In genomic region chr3:101676219-101676764, GRCh38 we compare ENCODE assay signal across 8 cellular contexts. TPM values are rescaled to one million over a fixed set of nuclear protein-coding genes. Genes with fewer than 3 reads are reported as not detected.
DNase-seq lines count a peak whose midpoint lies in the region; ATAC-seq and TF ChIP-seq lines count a peak whose summit lies in the region.

No MANE protein-coding gene starts in this region.

- peak; percentile 29 for TF ChIP-seq CTCF in endodermal cell (conservative IDR thresholded peaks at IDR 0.05)

- peak; percentile 78 for ATAC-seq in GM19438 (IDR thresholded peaks at IDR 0.05; ENCODE audit: low read depth, unreplicated experiment)
- ATAC-seq in HG03575 (IDR thresholded peaks at IDR 0.05; ENCODE audit: extremely low read depth, insufficient number of reproducible peaks, low FRiP score, unreplicated experiment), result peak; percentile 40

- WGBS in endodermal cell (ENCODE audit: insufficient coverage in 1 of 2, insufficient read length in 1 of 2), 2 experiments, result 0% methylated on average over 22 to 57 of the region's 57 CpGs

- no peaks in the 10 kb centered on the region for H3K27me3 Mint-ChIP-seq in activated CD4-positive, alpha-beta memory T cell treated with anti-CD3 and anti-CD28 coated beads for 36 hours
- H3K27me3 Mint-ChIP-seq in endodermal cell (ENCODE audit: insufficient read depth), result no peaks in the 10 kb centered on the region

- CTCF ChIA-PET in activated CD4-positive, alpha-beta memory T cell treated with anti-CD3 and anti-CD28 coated beads for 36 hours (lab: Charles Lee), result interaction anchor here (0.6 to 3.1 kb wide), 8 partner anchors 9 to 429 kb away, joined by 3 to 18 read pairs (median 3); partner anchors contain the start of genes CEP97, PCNP and RPL24

- H3K4me1 ChIP-seq in endodermal cell (ENCODE audit: control insufficient read depth, insufficient read depth, low read length) (peaks cover 3% of the 10 kb centered on the region), mucosa of rectum (ENCODE audit: control insufficient read depth in 2 of 2, insufficient read depth in 2 of 2, low read length in 2 of 2) (peaks cover 7 to 15% of the 10 kb centered on the region in 2 donors)

- H3K36me3 ChIP-seq in endodermal cell (ENCODE audit: control insufficient read depth, insufficient read depth, low read length) (peaks cover 28% of the 10 kb centered on the region), mucosa of rectum (ENCODE audit: control insufficient read depth in 2 of 2, insufficient read depth in 2 of 2, low read length in 2 of 2) (peaks cover 11 to 15% of the 10 kb centered on the region in 2 donors)

- no peaks in the 10 kb centered on the region for H3K9me3 ChIP-seq in endodermal cell (ENCODE audit: control insufficient read depth, low read length)
- H3K9me3 ChIP-seq in mucosa of rectum (ENCODE audit: control insufficient read depth in 2 of 2, low read length in 2 of 2), result no peaks in the 10 kb centered on the region

- H3K4me3 ChIP-seq in endodermal cell (ENCODE audit: low read length), result peak overlapping the region; percentile 89
- H3K4me3 ChIP-seq in mucosa of rectum (ENCODE audit: low read length in 2 of 2), result peak overlapping the region; percentile 92 to 99

- H3K9me3 Mint-ChIP-seq in activated CD4-positive, alpha-beta memory T cell treated with anti-CD3 and anti-CD28 coated beads for 36 hours, result no peaks in the 10 kb centered on the region
- H3K9me3 Mint-ChIP-seq in endodermal cell, result no peaks in the 10 kb centered on the region

- intact Hi-C loops in activated CD4-positive, alpha-beta memory T cell treated with anti-CD3 and anti-CD28 coated beads for 36 hours (cut with micrococcal nuclease), result loop anchor here (1.0 to 5.0 kb wide), 5 partner anchors 15 to 1275 kb away; partner anchors contain the start of genes LNP1, TFG and TOMM70

- peak overlapping the region; percentile 90 for H3K9ac ChIP-seq in endodermal cell (ENCODE audit: extremely low read depth, low read length, poor library complexity, severe bottlenecking)
- peak overlapping the region; percentile 91 to 96 for H3K9ac ChIP-seq in mucosa of rectum (ENCODE audit: low read depth in 1 of 2, low read length in 2 of 2)

- DNase-seq in Ammon's horn (ENCODE audit: low spot score), result peak; percentile 90
- DNase-seq in activated CD4-positive, alpha-beta memory T cell treated with anti-CD3 and anti-CD28 coated beads for 36 hours, result peak; percentile 97
- peak; percentile 98 for DNase-seq in endodermal cell
- DNase-seq in stimulated activated CD8-positive, alpha-beta memory T cell treated with anti-CD3 and anti-CD28 coated beads, Interleukin-7, amount 100 ng/mL, for 1 hour (ENCODE audit: low read depth in 2 of 2), result peak; percentile 86 to 88
- no peak for DNase-seq in DMS 273 treated with DMSO at 0.1 percent for 48 hours (lab: John Stamatoyannopoulos, UW)

- POLR2A ChIA-PET in activated CD4-positive, alpha-beta memory T cell treated with anti-CD3 and anti-CD28 coated beads for 36 hours (lab: Charles Lee), result interaction anchor here (0.7 to 4.4 kb wide), 13 partner anchors 10 to 173 kb away, joined by 3 to 48 read pairs (median 6); partner anchors contain the start of genes CEP97, NFKBIZ, NXPE3 and PCNP

- H3K4me1 Mint-ChIP-seq in activated CD4-positive, alpha-beta memory T cell treated with anti-CD3 and anti-CD28 coated beads for 36 hours (ENCODE audit: low read depth), result peaks cover 55% of the 10 kb centered on the region
- peaks cover 5% of the 10 kb centered on the region for H3K4me1 Mint-ChIP-seq in endodermal cell

- H3K27ac Mint-ChIP-seq in activated CD4-positive, alpha-beta memory T cell treated with anti-CD3 and anti-CD28 coated beads for 36 hours, result peak overlapping the region; percentile 91
- peak overlapping the region; percentile 97 for H3K27ac Mint-ChIP-seq in endodermal cell

- H3K27me3 ChIP-seq in endodermal cell (ENCODE audit: control insufficient read depth, insufficient read depth, low read length, poor library complexity, severe bottlenecking), result no peaks in the 10 kb centered on the region
- no peaks in the 10 kb centered on the region for H3K27me3 ChIP-seq in mucosa of rectum (ENCODE audit: control insufficient read depth in 2 of 2, insufficient read depth in 2 of 2, low read length in 2 of 2)

- H3K27ac ChIP-seq in endodermal cell (ENCODE audit: low read depth, low read length) (peak overlapping the region; percentile 82), mucosa of rectum (ENCODE audit: low read depth in 2 of 2, low read length in 2 of 2) (peak overlapping the region; percentile 99 to 100)

- H3K4me3 Mint-ChIP-seq in activated CD4-positive, alpha-beta memory T cell treated with anti-CD3 and anti-CD28 coated beads for 36 hours, result peak overlapping the region; percentile 93
- H3K4me3 Mint-ChIP-seq in endodermal cell, result peak overlapping the region; percentile 97

- H3K36me3 Mint-ChIP-seq in activated CD4-positive, alpha-beta memory T cell treated with anti-CD3 and anti-CD28 coated beads for 36 hours, result peaks cover 24% of the 10 kb centered on the region
- H3K36me3 Mint-ChIP-seq in endodermal cell (ENCODE audit: low read depth), result peaks cover 32% of the 10 kb centered on the region

RNA-seq across cellular contexts. Expression of gene ZBTB11, which starts 0.6 kb away (rescaled TPM):
- 10 to 100 TPM; 28.0 to 30.3 TPM for total RNA-seq in activated CD4-positive, alpha-beta memory T cell treated with anti-CD3 and anti-CD28 coated beads for 36 hours
- 10 to 100 TPM; 16.8 to 20.9 TPM for total RNA-seq in endodermal cell
- polyA plus RNA-seq in endodermal cell (2013, experiment 1 of 2), result 15.0 TPM
- polyA plus RNA-seq in endodermal cell (2013, experiment 2 of 2), result 13.6 TPM

RNA-seq across cellular contexts. Expression of gene RPL24, which starts 10.2 kb away (rescaled TPM):
- total RNA-seq in activated CD4-positive, alpha-beta memory T cell treated with anti-CD3 and anti-CD28 coated beads for 36 hours, result 1,000 to 10,000 TPM; 1,691 to 1,714 TPM
- 1,000 to 10,000 TPM; 1,708 to 1,749 TPM for total RNA-seq in endodermal cell
- polyA plus RNA-seq in endodermal cell (2013, experiment 1 of 2), result 2,360 TPM
- 2,365 TPM for polyA plus RNA-seq in endodermal cell (2013, experiment 2 of 2)

RNA-seq across cellular contexts. Expression of gene CEP97, which starts 48.1 kb away (rescaled TPM):
- 10 to 100 TPM; 16.6 to 17.9 TPM for total RNA-seq in activated CD4-positive, alpha-beta memory T cell treated with anti-CD3 and anti-CD28 coated beads for 36 hours
- 10 to 100 TPM; 13.7 to 21.3 TPM for total RNA-seq in endodermal cell
- polyA plus RNA-seq in endodermal cell (2013, experiment 1 of 2), result 19.4 TPM
- 19.2 TPM for polyA plus RNA-seq in endodermal cell (2013, experiment 2 of 2)
